ENCODE assay signal across 9 cellular contexts in the genomic region with DNA sequence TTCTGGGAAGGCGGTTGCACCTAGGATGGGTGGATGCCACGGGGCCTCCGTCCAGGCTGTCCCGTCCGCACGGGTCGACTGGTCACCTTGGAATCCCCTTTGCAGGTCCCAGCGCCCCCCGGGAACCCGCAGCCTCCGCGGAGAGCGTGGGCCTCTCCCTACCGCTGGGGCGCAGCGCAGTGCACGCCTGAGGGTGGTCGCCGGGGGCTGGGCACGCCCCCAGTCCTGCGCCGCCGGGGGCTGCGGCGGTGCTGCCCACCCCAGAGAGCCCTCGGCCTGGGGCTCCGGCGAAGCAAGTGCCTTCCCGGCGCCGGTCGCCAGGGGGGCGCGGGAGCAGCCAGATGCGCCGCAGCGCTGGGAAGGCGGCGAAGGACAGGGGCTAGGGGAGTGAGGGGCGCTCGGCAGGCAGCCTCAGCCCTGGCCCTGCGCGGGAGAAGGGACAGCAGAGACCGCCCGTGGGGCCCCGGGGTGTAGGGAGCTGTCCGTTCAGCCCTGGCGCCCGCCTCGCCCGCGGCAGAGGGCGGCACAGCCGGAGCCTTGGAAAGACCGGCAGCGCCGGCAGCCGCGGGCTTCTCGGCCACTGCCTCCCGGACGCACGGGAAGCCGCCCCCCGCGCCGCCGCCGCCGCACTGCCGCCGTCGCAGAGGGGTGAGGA. TPM values are rescaled to one million over a fixed set of nuclear protein-coding genes. Genes with fewer than 3 reads are reported as not detected.
DNase-seq lines count a peak whose midpoint lies in the region; ATAC-seq and TF ChIP-seq lines count a peak whose summit lies in the region.
"Had no signal": no experiment of that assay in that cellular context is flagged by ENCODE, and none has a peak within 500 bp of the region (broad histone marks: within the 10 kb centered on the region; RNA-seq: fewer than 3 reads in every experiment).

No MANE protein-coding gene starts in this region.

- peaks cover 74% of the 10 kb centered on the region for H3K27me3 Mint-ChIP-seq in neural crest cell (ENCODE audit: low read depth)

- no peaks in the 10 kb centered on the region for H3K36me3 Mint-ChIP-seq in neural crest cell (ENCODE audit: low read depth)

- no peaks in the 10 kb centered on the region for H3K9me3 Mint-ChIP-seq in neural crest cell

- peaks cover 11% of the 10 kb centered on the region for H3K4me1 ChIP-seq in NT2/D1 (ENCODE audit: insufficient read depth, insufficient read length)
- peaks cover 17 to 30% (median 29%) of the 10 kb centered on the region in 4 donors for H3K4me1 ChIP-seq in esophagus muscularis mucosa

- H3K4me3 Mint-ChIP-seq in neural crest cell, result peak overlapping the region; percentile 85

- TF ChIP-seq POLR2A in esophagus muscularis mucosa (IDR thresholded peaks at IDR 0.05; ENCODE audit: low read depth), result no peak

- no peak for ATAC-seq in HG02885 (IDR thresholded peaks at IDR 0.05; ENCODE audit: poor library complexity, unreplicated experiment)
- no peak for ATAC-seq in HG03108 (IDR thresholded peaks at IDR 0.05; ENCODE audit: unreplicated experiment)

- peaks cover 32% of the 10 kb centered on the region for H3K27me3 ChIP-seq in NT2/D1 (ENCODE audit: insufficient read depth, insufficient read length)
- H3K27me3 ChIP-seq in esophagus muscularis mucosa, result peaks cover 5 to 100% (median 40%) of the 10 kb centered on the region in 4 donors

- H3K4me1 Mint-ChIP-seq in neural crest cell, result peaks cover 33% of the 10 kb centered on the region

- H3K36me3 ChIP-seq in NT2/D1 (ENCODE audit: insufficient read depth, insufficient read length, low read length) (no peaks in the 10 kb centered on the region), esophagus muscularis mucosa (no peaks in the 10 kb centered on the region)

- H3K9me3 ChIP-seq in NT2/D1 (ENCODE audit: insufficient read depth, low read length), result no peaks in the 10 kb centered on the region
- H3K9me3 ChIP-seq in esophagus muscularis mucosa, result no peaks in the 10 kb centered on the region

- H3K27ac Mint-ChIP-seq in neural crest cell (ENCODE audit: unreplicated experiment), result no peak overlapping the region

- no CpG with 5 or more reads among the region's 73 CpGs for WGBS in esophagus muscularis mucosa

- DNase-seq in NCI-H1694 treated with DMSO at 0.1 percent for 48 hours (lab: John Stamatoyannopoulos, UW), result peak; percentile 54
- DNase-seq in NCI-H1694 (lab: John Stamatoyannopoulos, UW), result no peak
- DNase-seq in NT2/D1 (ENCODE audit: low read depth, low spot score), result no peak
- DNase-seq in esophagus muscularis mucosa (ENCODE audit: extremely low spot score), result no peak
- DNase-seq in neural crest cell (ENCODE audit: low read depth, low spot score), result peak; percentile 77
- no peak for DNase-seq in T-helper 9 cell
- DNase-seq: DND-41 had no signal

- H3K27ac ChIP-seq in esophagus muscularis mucosa (replicated peaks in 1 of 4), result no peak overlapping the region

- intact Hi-C loops in esophagus muscularis mucosa (cut with DNase I), result no loop called here

- TF ChIP-seq CTCF in esophagus muscularis mucosa (IDR thresholded peaks at IDR 0.05) (peak in 2 of 3 experiments; percentile 14 to 29), neural crest cell (conservative IDR thresholded peaks at IDR 0.05) (peak; percentile 70)

- H3K4me3 ChIP-seq in NT2/D1 (ENCODE audit: insufficient read length, low read depth) (peak overlapping the region; percentile 54), esophagus muscularis mucosa (peak overlapping the region; percentile 38 to 49 (median 44))

- no peak for TF ChIP-seq EP300 in esophagus muscularis mucosa (IDR thresholded peaks at IDR 0.05)

- peak overlapping the region; percentile 78 for H3K9ac ChIP-seq in NT2/D1 (ENCODE audit: insufficient read length, low read depth)

RNA-seq across cellular contexts. Expression of gene ZDHHC22, which starts 0.5 kb away (rescaled TPM):
- total RNA-seq in esophagus muscularis mucosa (under 1 TPM in 1 of 4 donors, not detected in 3; 0.13 TPM), neural crest cell (5.6 and 5.9 TPM in 2 replicates)

RNA-seq across cellular contexts. Expression of gene TMEM63C, which starts 40.5 kb away (rescaled TPM):
- 1 to 10 TPM in 2 of 4 donors, under 1 TPM in 2; 0.83 to 5.0 (median 1.1) TPM for total RNA-seq in esophagus muscularis mucosa
- total RNA-seq in neural crest cell, result 0.59 and 0.91 TPM in 2 replicates

RNA-seq across cellular contexts. Expression of gene CIPC, which starts 43.0 kb away (rescaled TPM):
- total RNA-seq in esophagus muscularis mucosa, result 10 to 100 TPM; 37.1 to 63.0 (median 46.5) TPM
- total RNA-seq in neural crest cell, result 28.7 and 29.8 TPM in 2 replicates

Comparison
In these comparisons a context has a peak if more than half of its experiments do, and no peak if none do; other contexts are left out.
1. DNase-seq: peak in NCI-H1694 treated with DMSO at 0.1 percent for 48 hours (single experiment) and neural crest cell (single experiment); none in NCI-H1694 (single experiment), NT2/D1 (single experiment), esophagus muscularis mucosa (single experiment) and T-helper 9 cell (single experiment).